Comparison of ENCODE assay signal across 8 cellular contexts in genomic region chr10:69123747-69124557, GRCh38. TPM values are rescaled to one million over a fixed set of nuclear protein-coding genes. Genes with fewer than 3 reads are reported as not detected.
DNase-seq lines count a peak whose midpoint lies in the region; ATAC-seq and TF ChIP-seq lines count a peak whose summit lies in the region.

Gene VPS26A (plus strand): TSS chr10:69124178. CDS start chr10:69124278, 100 bp downstream.

- peak; percentile 81 to 92 (median 85) for TF ChIP-seq POLR2A in spleen (IDR thresholded peaks at IDR 0.05)

- H3K4me1 Mint-ChIP-seq in activated B cell treated with CpG ODN at 0.5 μM for 24 hours (peaks cover 25% of the 10 kb centered on the region), immature natural killer cell (peaks cover 33 to 39% of the 10 kb centered on the region in 2 donors)

- H3K27me3 Mint-ChIP-seq in activated B cell treated with CpG ODN at 0.5 μM for 24 hours = no peaks in the 10 kb centered on the region
- peaks cover 10 to 20% (median 14%) of the 10 kb centered on the region in 3 donors for H3K27me3 Mint-ChIP-seq in immature natural killer cell (ENCODE audit: low read depth in 3 of 3)

- peaks cover 17 to 52% (median 43%) of the 10 kb centered on the region in 6 donors for H3K4me1 ChIP-seq in spleen

- peak; percentile 97 for DNase-seq in AG09319 (ENCODE audit: extremely low read depth, low read depth)
- DNase-seq in NCI-H345 (lab: John Stamatoyannopoulos, UW) = peak; percentile 95
- DNase-seq in activated B cell treated with CpG ODN at 0.5 μM for 24 hours = peak; percentile 100
- peak; percentile 78 to 100 (median 99) for DNase-seq in caudate nucleus (lab: John Stamatoyannopoulos, UW)
- peak; percentile 99 for DNase-seq in immature natural killer cell
- DNase-seq in spleen = peak; percentile 100

- no peak; the same call in 1 of the 2 replicates for TF ChIP-seq CTCF in AG09319 (IDR thresholded peaks at IDR 0.05; ENCODE audit: low read depth, low read length)
- TF ChIP-seq CTCF in activated B cell treated with CpG ODN at 0.5 μM for 24 hours (IDR thresholded peaks at IDR 0.05) = no peak
- peak in 9 of 11 experiments; percentile 18 to 74 (median 33) for TF ChIP-seq CTCF in spleen (IDR thresholded peaks at IDR 0.05 in 8 of 11, conservative IDR thresholded peaks at IDR 0.05 in 3 of 11)

- no peaks in the 10 kb centered on the region for H3K9me3 ChIP-seq in spleen

- H3K4me3 Mint-ChIP-seq in activated B cell treated with CpG ODN at 0.5 μM for 24 hours (peak within 1 kb of the TSS; percentile 93), immature natural killer cell (peak within 1 kb of the TSS; percentile 91 to 99 (median 94))

- intact Hi-C loops in activated B cell treated with CpG ODN at 0.5 μM for 24 hours (cut with micrococcal nuclease) (loop anchor here (1.0 to 2.0 kb wide), 13 partner anchors 31 to 792 kb away; partner anchors contain the start of genes CCAR1, DDX21, DDX50 and HNRNPH3), spleen (cut with DNase I; ENCODE audit: low total_unique reads) (no loop called here)

- 0 to 2% (median 1%) methylated on average over 44 to 82 of the region's 82 CpGs for WGBS in spleen, 5 donors

- peaks cover 0 to 3% (median 0%) of the 10 kb centered on the region in 6 donors for H3K36me3 ChIP-seq in spleen

- H3K9me3 Mint-ChIP-seq in activated B cell treated with CpG ODN at 0.5 μM for 24 hours (no peaks in the 10 kb centered on the region), immature natural killer cell (no peaks in the 10 kb centered on the region)

- H3K27ac ChIP-seq in caudate nucleus (ENCODE audit: low read depth, low read length) (peak within 1 kb of the TSS; percentile 96), spleen (peak within 1 kb of the TSS; percentile 97 to 99 (median 98))

- peak; percentile 91 for ATAC-seq in GM19023 (IDR thresholded peaks at IDR 0.05; ENCODE audit: unreplicated experiment)
- peak; percentile 89 for ATAC-seq in HG03280 (IDR thresholded peaks at IDR 0.05; ENCODE audit: unreplicated experiment)
- ATAC-seq in activated B cell treated with CpG ODN at 0.5 μM for 24 hours (ENCODE audit: low read depth) = peak; percentile 94

- H3K4me3 ChIP-seq in spleen = peak within 1 kb of the TSS; percentile 79 to 97 (median 93)

- CTCF ChIA-PET in activated B cell treated with CpG ODN at 0.5 μM for 24 hours (lab: Charles Lee) = interaction anchor here (0.6 to 1.0 kb wide), 2 partner anchors 30 to 119 kb away, joined by 4 read pairs; no protein-coding TSS in a partner anchor

- POLR2A ChIA-PET in activated B cell treated with CpG ODN at 0.5 μM for 24 hours (lab: Charles Lee) = interaction anchor here (0.9 to 2.0 kb wide), 8 partner anchors 36 to 223 kb away, joined by 3 to 15 read pairs (median 4); partner anchors contain the start of genes DDX21, DDX50, SRGN and SUPV3L1

- H3K36me3 Mint-ChIP-seq in activated B cell treated with CpG ODN at 0.5 μM for 24 hours (ENCODE audit: low read depth) (peaks cover 5% of the 10 kb centered on the region), immature natural killer cell (no peaks in the 10 kb centered on the region)

- H3K27me3 ChIP-seq in spleen (replicated peaks in 1 of 7) = no peaks in the 10 kb centered on the region

- peak within 1 kb of the TSS; percentile 98 for H3K27ac Mint-ChIP-seq in activated B cell treated with CpG ODN at 0.5 μM for 24 hours
- peak within 1 kb of the TSS; percentile 96 to 97 (median 97) for H3K27ac Mint-ChIP-seq in immature natural killer cell

RNA-seq across cellular contexts. Expression of gene VPS26A, which starts in this region (rescaled TPM):
- 25.9 and 29.5 TPM in 2 replicates for total RNA-seq in activated B cell treated with CpG ODN at 0.5 μM for 24 hours
- polyA plus RNA-seq in immature natural killer cell = 10 to 100 TPM; 43.8 to 70.1 (median 57.7) TPM
- total RNA-seq in spleen = 10 to 100 TPM; 25.1 to 53.0 (median 40.6) TPM
- 10 to 100 TPM; 17.8 to 28.6 (median 21.3) TPM for polyA plus RNA-seq in spleen

Comparison
In these comparisons a context has a peak if more than half of its experiments do, and no peak if none do; other contexts are left out.
1. Peak in every context shown above with its lines: DNase-seq, ATAC-seq, H3K4me3 ChIP-seq and H3K27ac ChIP-seq.
2. CTCF ChIP-seq: peak in spleen (9 of 11); none in AG09319 (single experiment) and activated B cell treated with CpG ODN at 0.5 μM for 24 hours (single experiment).